8 cellular contexts compared by ENCODE assay signal in genomic region chr6:117674503-117674902, GRCh38. TPM values are rescaled to one million over a fixed set of nuclear protein-coding genes. Genes with fewer than 3 reads are reported as not detected.
DNase-seq lines count a peak whose midpoint lies in the region; ATAC-seq and TF ChIP-seq lines count a peak whose summit lies in the region.

No MANE protein-coding gene starts in this region.

- CTCF ChIA-PET in activated CD4-positive, alpha-beta T cell treated with anti-CD3 and anti-CD28 coated beads for 36 hours (lab: Charles Lee) = interaction anchor here (0.6 to 1.6 kb wide), 2 partner anchors 73 to 224 kb away, joined by 3 to 5 read pairs; partner anchors contain the start of gene GOPC
- CTCF ChIA-PET in activated B cell treated with CpG ODN at 0.5 μM for 24 hours (lab: Charles Lee) = no interaction called here

- peak overlapping the region; percentile 79 for H3K9ac ChIP-seq in iPS-18a (ENCODE audit: low read length)
- H3K9ac ChIP-seq in stomach smooth muscle (ENCODE audit: low read length in 2 of 2) = peak overlapping the region; percentile 61 to 65

- peak overlapping the region; percentile 92 for H3K27ac Mint-ChIP-seq in activated CD4-positive, alpha-beta T cell treated with anti-CD3 and anti-CD28 coated beads for 36 hours
- peak overlapping the region; percentile 89 for H3K27ac Mint-ChIP-seq in activated B cell treated with CpG ODN at 0.5 μM for 24 hours

- POLR2A ChIA-PET in activated CD4-positive, alpha-beta T cell treated with anti-CD3 and anti-CD28 coated beads for 36 hours (lab: Charles Lee) = no interaction called here
- POLR2A ChIA-PET in activated B cell treated with CpG ODN at 0.5 μM for 24 hours (lab: Charles Lee) = no interaction called here

- peaks cover 9% of the 10 kb centered on the region for H3K4me1 ChIP-seq in iPS-18a (ENCODE audit: control insufficient read depth, low read depth, low read length)
- H3K4me1 ChIP-seq in stomach smooth muscle (ENCODE audit: control insufficient read depth, insufficient read depth, low read length) = peaks cover 14% of the 10 kb centered on the region

- TF ChIP-seq CTCF in activated B cell treated with CpG ODN at 0.5 μM for 24 hours (IDR thresholded peaks at IDR 0.05) = no peak

- H3K36me3 ChIP-seq in iPS-18a (ENCODE audit: control insufficient read depth, low read depth, low read length) = no peaks in the 10 kb centered on the region
- H3K36me3 ChIP-seq in stomach smooth muscle (ENCODE audit: control insufficient read depth in 2 of 2, insufficient read depth in 2 of 2, low read length in 2 of 2) = no peaks in the 10 kb centered on the region

- peak overlapping the region; percentile 80 for H3K4me3 Mint-ChIP-seq in activated CD4-positive, alpha-beta T cell treated with anti-CD3 and anti-CD28 coated beads for 36 hours
- H3K4me3 Mint-ChIP-seq in activated B cell treated with CpG ODN at 0.5 μM for 24 hours = peak overlapping the region; percentile 95

- H3K4me3 ChIP-seq in iPS-18a (ENCODE audit: low read length) = peak overlapping the region; percentile 97
- peak overlapping the region; percentile 75 to 85 for H3K4me3 ChIP-seq in stomach smooth muscle (ENCODE audit: low read length in 2 of 2)

- no peaks in the 10 kb centered on the region for H3K27me3 Mint-ChIP-seq in activated CD4-positive, alpha-beta T cell treated with anti-CD3 and anti-CD28 coated beads for 36 hours
- H3K27me3 Mint-ChIP-seq in activated B cell treated with CpG ODN at 0.5 μM for 24 hours = no peaks in the 10 kb centered on the region

- intact Hi-C loops in activated CD4-positive, alpha-beta T cell treated with anti-CD3 and anti-CD28 coated beads for 36 hours (cut with DNase I, micrococcal nuclease) = loop anchor here in 1 of 2 experiments (2.0 to 10.0 kb wide), 4 partner anchors 1104 to 1420 kb away; partner anchors contain the start of genes FAM184A, MCM9, RWDD1 and TSPYL4
- intact Hi-C loops in activated B cell treated with CpG ODN at 0.5 μM for 24 hours (cut with micrococcal nuclease) = loop anchor here (2.0 to 10.0 kb wide), 3 partner anchors 192 to 1670 kb away; partner anchors contain the start of genes ASF1A, DCBLD1 and MAN1A1

- H3K9me3 ChIP-seq in iPS-18a (ENCODE audit: control insufficient read depth, low read depth, low read length) (no peaks in the 10 kb centered on the region), stomach smooth muscle (ENCODE audit: control insufficient read depth in 2 of 2, low read length in 2 of 2) (no peaks in the 10 kb centered on the region)

- no peaks in the 10 kb centered on the region for H3K27me3 ChIP-seq in iPS-18a (ENCODE audit: control insufficient read depth, insufficient read depth, low read length)
- H3K27me3 ChIP-seq in stomach smooth muscle (ENCODE audit: control insufficient read depth in 1 of 2, insufficient read depth in 2 of 2, low read length in 2 of 2) = no peaks in the 10 kb centered on the region

- no peak for DNase-seq in activated CD4-positive, alpha-beta T cell treated with anti-CD3 and anti-CD28 coated beads for 36 hours
- DNase-seq in activated CD4-positive, alpha-beta T cell treated with anti-CD3 and anti-CD28 coated beads, Interleukin-2, amount 50 U/mL, for 1 hour = no peak
- no peak for DNase-seq in activated B cell treated with CpG ODN at 0.5 μM for 24 hours
- DNase-seq in NCI-H345 treated with DMSO at 0.1 percent for 48 hours (lab: John Stamatoyannopoulos, UW; ENCODE audit: unreplicated experiment) = no peak
- no peak for DNase-seq in HUDEP-2 (lab: John Stamatoyannopoulos, UW; ENCODE audit: unreplicated experiment in 76 of 76)

- peaks cover 40% of the 10 kb centered on the region for H3K4me1 Mint-ChIP-seq in activated CD4-positive, alpha-beta T cell treated with anti-CD3 and anti-CD28 coated beads for 36 hours
- peaks cover 36% of the 10 kb centered on the region for H3K4me1 Mint-ChIP-seq in activated B cell treated with CpG ODN at 0.5 μM for 24 hours

- H3K36me3 Mint-ChIP-seq in activated CD4-positive, alpha-beta T cell treated with anti-CD3 and anti-CD28 coated beads for 36 hours (ENCODE audit: low read depth) = peaks cover 19% of the 10 kb centered on the region
- H3K36me3 Mint-ChIP-seq in activated B cell treated with CpG ODN at 0.5 μM for 24 hours (ENCODE audit: low read depth) = peaks cover 5% of the 10 kb centered on the region

- H3K9me3 Mint-ChIP-seq in activated CD4-positive, alpha-beta T cell treated with anti-CD3 and anti-CD28 coated beads for 36 hours (ENCODE audit: low read depth) = peaks cover 2% of the 10 kb centered on the region
- no peaks in the 10 kb centered on the region for H3K9me3 Mint-ChIP-seq in activated B cell treated with CpG ODN at 0.5 μM for 24 hours

- no peak overlapping the region for H3K27ac ChIP-seq in iPS-18a (ENCODE audit: low read length)
- no peak overlapping the region for H3K27ac ChIP-seq in stomach smooth muscle (ENCODE audit: low read length)

- ATAC-seq in activated CD4-positive, alpha-beta T cell treated with anti-CD3 and anti-CD28 coated beads for 36 hours = no peak
- no peak for ATAC-seq in activated B cell treated with CpG ODN at 0.5 μM for 24 hours (ENCODE audit: low read depth)
- ATAC-seq in GM21515 (IDR thresholded peaks at IDR 0.05; ENCODE audit: unreplicated experiment) = no peak

RNA-seq across cellular contexts. Expression of gene NUS1, which starts 0.8 kb away (rescaled TPM):
- 10 to 100 TPM; 34.0 to 38.3 TPM for total RNA-seq in activated CD4-positive, alpha-beta T cell treated with anti-CD3 and anti-CD28 coated beads for 36 hours
- 29.1 and 30.6 TPM in 2 replicates for total RNA-seq in activated B cell treated with CpG ODN at 0.5 μM for 24 hours
